Comparison of ENCODE assay signal across 6 cellular contexts in the genomic region with DNA sequence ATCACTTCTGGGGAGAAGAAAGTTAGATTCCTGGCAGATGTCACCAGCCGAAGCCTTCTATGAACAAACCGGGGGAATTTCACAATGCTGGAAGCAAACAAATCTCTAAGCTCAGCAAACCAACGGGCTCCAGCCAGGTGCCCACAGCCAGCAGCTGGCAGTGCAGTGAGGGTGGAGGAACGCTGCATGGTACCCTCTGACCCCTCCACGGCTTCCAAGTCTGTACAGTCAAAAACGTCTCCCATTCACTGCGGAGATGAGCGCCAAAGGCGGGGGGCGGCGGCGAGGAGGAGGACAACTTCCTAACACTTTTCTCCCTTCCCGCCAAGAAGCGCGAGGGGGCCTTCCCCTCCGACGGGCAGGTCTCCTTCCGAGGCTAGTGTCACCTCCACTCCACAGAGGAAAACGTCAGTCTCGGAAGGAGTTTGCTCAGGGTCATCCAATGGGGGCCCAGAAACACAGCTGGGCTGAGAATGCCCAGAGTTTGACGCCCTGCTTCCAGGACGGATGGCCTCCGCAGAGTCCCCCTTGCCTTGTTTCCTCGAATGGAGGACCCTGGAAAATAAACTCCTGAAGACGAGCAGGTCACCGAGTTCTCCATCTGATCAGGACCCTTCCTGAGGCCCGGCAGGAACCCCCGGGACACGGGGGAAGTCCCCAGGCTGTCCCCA. TPM values are rescaled to one million over a fixed set of nuclear protein-coding genes. Genes with fewer than 3 reads are reported as not detected.
DNase-seq lines count a peak whose midpoint lies in the region; ATAC-seq and TF ChIP-seq lines count a peak whose summit lies in the region.

No MANE protein-coding gene starts in this region.

- H3K4me3 ChIP-seq in GM06990 (replicated peaks; ENCODE audit: low read depth, low read length) = peak overlapping the region; percentile 68
- H3K4me3 ChIP-seq in NB4 (ENCODE audit: low read depth, low read length) = peak overlapping the region; percentile 86
- H3K4me3 ChIP-seq in epithelial cell of esophagus (ENCODE audit: low read length) = peak overlapping the region; percentile 85
- H3K4me3 ChIP-seq in skeletal muscle tissue (ENCODE audit: low read length in 3 of 3) = peak overlapping the region; percentile 78 to 83 (median 81)

- H3K9me3 ChIP-seq in skeletal muscle tissue (ENCODE audit: control insufficient read depth in 3 of 3, low read length in 3 of 3) = no peaks in the 10 kb centered on the region

- TF ChIP-seq POLR2A in NB4 (IDR thresholded peaks at IDR 0.05; ENCODE audit: extremely low read depth, insufficient read length) = no peak

- H3K36me3 ChIP-seq in GM06990 (ENCODE audit: control insufficient read depth, insufficient read depth, low read length) (peaks cover 7% of the 10 kb centered on the region), skeletal muscle tissue (ENCODE audit: control insufficient read depth in 3 of 3, insufficient read depth in 3 of 3, low read length in 3 of 3) (peaks cover 0 to 4% (median 2%) of the 10 kb centered on the region in 3 donors)

- peak overlapping the region; percentile 82 for H3K27ac ChIP-seq in skeletal muscle tissue (ENCODE audit: low read depth, low read length)

- DNase-seq in GM06990 (ENCODE audit: extremely low read depth, insufficient read length) = no peak
- peak; percentile 68 for DNase-seq in NB4 (ENCODE audit: low read depth)
- peak; percentile 59 for DNase-seq in epithelial cell of esophagus (ENCODE audit: low read depth)

- TF ChIP-seq CTCF in GM06990 (IDR thresholded peaks at IDR 0.05; ENCODE audit: insufficient read depth, low read length, poor library complexity, severe bottlenecking) (no peak), NB4 (IDR thresholded peaks at IDR 0.05; ENCODE audit: low read depth, low read length) (no peak), epithelial cell of esophagus (IDR thresholded peaks at IDR 0.05; ENCODE audit: insufficient read depth, low read depth, low read length, missing control alignments) (no peak)

- H3K27me3 ChIP-seq in GM06990 (replicated peaks; ENCODE audit: control insufficient read depth, insufficient read depth, low read length) (no peaks in the 10 kb centered on the region), skeletal muscle tissue (ENCODE audit: control insufficient read depth in 3 of 3, insufficient read depth in 3 of 3, low read length in 3 of 3) (no peaks in the 10 kb centered on the region)

- ATAC-seq in GM19351 (IDR thresholded peaks at IDR 0.05; ENCODE audit: unreplicated experiment) (no peak), GM21360 (IDR thresholded peaks at IDR 0.05; ENCODE audit: unreplicated experiment) (no peak)

- H3K4me1 ChIP-seq in skeletal muscle tissue (ENCODE audit: control insufficient read depth in 3 of 3, insufficient read depth in 3 of 3, low read length in 3 of 3) = peaks cover 57 to 64% (median 60%) of the 10 kb centered on the region in 3 donors

- peak overlapping the region; percentile 73 to 86 (median 80) for H3K9ac ChIP-seq in skeletal muscle tissue (ENCODE audit: low read depth in 1 of 3, low read length in 3 of 3)

RNA-seq across cellular contexts. Expression of a gene that starts 0.9 kb away (rescaled TPM):
- 4.7 TPM for total RNA-seq in skeletal muscle tissue

RNA-seq across cellular contexts. Expression of a gene that starts 10.8 kb away (rescaled TPM):
- not detected for total RNA-seq in skeletal muscle tissue

RNA-seq across cellular contexts. Expression of a gene that starts 17.9 kb away (rescaled TPM):
- total RNA-seq in skeletal muscle tissue = 15.1 TPM

RNA-seq across cellular contexts. Expression of a gene that starts 19.0 kb away (rescaled TPM):
- 0.52 TPM for total RNA-seq in skeletal muscle tissue

RNA-seq across cellular contexts. Expression of a gene that starts 24.8 kb away (rescaled TPM):
- total RNA-seq in skeletal muscle tissue = 4.7 TPM
